Comparison of ENCODE assay signal across 16 cellular contexts in genomic region chr22:42791721-42792452, GRCh38.
DNase-seq lines count a peak whose midpoint lies in the region; ATAC-seq and TF ChIP-seq lines count a peak whose summit lies in the region.
"Had no signal": no experiment of that assay in that cellular context is flagged by ENCODE, and none has a peak within 500 bp of the region (broad histone marks: within the 10 kb centered on the region; RNA-seq: fewer than 3 reads in every experiment).

No MANE protein-coding gene starts in this region.

- no peak for TF ChIP-seq CTCF in heart right ventricle (IDR thresholded peaks at IDR 0.05)
- no peak for TF ChIP-seq CTCF in ovary (IDR thresholded peaks at IDR 0.05)

- no peak overlapping the region for H3K4me3 ChIP-seq in heart right ventricle
- no peak overlapping the region for H3K4me3 ChIP-seq in ovary
- no peak overlapping the region for H3K4me3 ChIP-seq in urinary bladder (ENCODE audit: low read depth, low read length)
- H3K4me3 ChIP-seq: thyroid gland had no signal

- ATAC-seq in heart right ventricle (peak; percentile 26 to 66 (median 46)), HG03378 (IDR thresholded peaks at IDR 0.05; ENCODE audit: unreplicated experiment) (no peak)
- ATAC-seq: natural killer cell had no signal

- no peak for TF ChIP-seq POLR2A in ovary (IDR thresholded peaks at IDR 0.05)

- DNase-seq in NCI-H2171 treated with DMSO at 0.1 percent for 48 hours (lab: John Stamatoyannopoulos, UW) (peak; percentile 49), NCI-H2171 (lab: John Stamatoyannopoulos, UW) (no peak), heart right ventricle (peak; percentile 44 to 61), ovary (peak in 4 of 5 donors; percentile 35 to 67 (median 50)), HUDEP-2 (lab: John Stamatoyannopoulos, UW; ENCODE audit: unreplicated experiment in 76 of 76) (no peak)
- no peak for DNase-seq in stimulated activated CD8-positive, alpha-beta memory T cell treated with anti-CD3 and anti-CD28 coated beads, Interleukin-4, amount 100 ng/mL, for 48 hours
- DNase-seq: activated CD4-positive, alpha-beta memory T cell treated with anti-CD3 and anti-CD28 coated beads, Interleukin-2, amount 10 ng/mL, durations not matched to agents 7 days and 5 days; CD4-positive, alpha-beta T cell; cortex of kidney; hippocampal formation; natural killer cell; NCI-H526 treated with DMSO at 0.1 percent for 48 hours; stimulated activated CD4-positive, alpha-beta T cell treated with anti-CD3 and anti-CD28 coated beads, Interleukin-2, amount 100 ng/mL, for 48 hours had no signal

- intact Hi-C loops in heart right ventricle (cut with DNase I) (loop anchor here in 2 of 10 donors (10.0 kb wide), 1 partner anchor 127 kb away; no protein-coding TSS in a partner anchor), ovary (cut with DNase I) (no loop called here)

- no peaks in the 10 kb centered on the region for H3K27me3 ChIP-seq in heart right ventricle
- H3K27me3 ChIP-seq in ovary = no peaks in the 10 kb centered on the region
- H3K27me3 ChIP-seq: thyroid gland had no signal

- H3K9me3 ChIP-seq in heart right ventricle (no peaks in the 10 kb centered on the region), ovary (no peaks in the 10 kb centered on the region)
- H3K9me3 ChIP-seq: thyroid gland had no signal

- 69 to 71% methylated on average over 20 of the region's 20 CpGs for whole genome bisulfite sequencing in heart right ventricle, 2 donors
- WGBS in ovary, 3 donors = 21 to 28% (median 23%) methylated on average over 19 to 20 of the region's 20 CpGs
- 48% methylated on average over 20 of the region's 20 CpGs for WGBS in urinary bladder

- H3K36me3 ChIP-seq in heart right ventricle = peaks cover 0 to 25% (median 0%) of the 10 kb centered on the region in 9 donors
- H3K36me3 ChIP-seq in ovary = no peaks in the 10 kb centered on the region
- H3K36me3 ChIP-seq in urinary bladder (ENCODE audit: insufficient read depth) = no peaks in the 10 kb centered on the region

- TF ChIP-seq EP300 in ovary (IDR thresholded peaks at IDR 0.05) = no peak

- H3K4me1 ChIP-seq in heart right ventricle (peaks cover 6 to 37% (median 18%) of the 10 kb centered on the region in 9 donors), ovary (ENCODE audit: insufficient read depth) (peaks cover 8% of the 10 kb centered on the region), urinary bladder (ENCODE audit: insufficient read depth) (no peaks in the 10 kb centered on the region)

- H3K27ac ChIP-seq in heart right ventricle (peak overlapping the region in 8 of 10 donors; percentile 5 to 73 (median 63)), ovary (no peak overlapping the region), urinary bladder (ENCODE audit: low read depth) (peak overlapping the region; percentile 84)

Comparison
In these comparisons a context has a peak if more than half of its experiments do, and no peak if none do; other contexts are left out.
1. DNase-seq: peak in NCI-H2171 treated with DMSO at 0.1 percent for 48 hours (single experiment), heart right ventricle (2 of 2) and ovary (4 of 5); none in NCI-H2171 (single experiment), stimulated activated CD8-positive, alpha-beta memory T cell treated with anti-CD3 and anti-CD28 coated beads, Interleukin-4, amount 100 ng/mL, for 48 hours (single experiment) and HUDEP-2 (0 of 76).
2. H3K27ac ChIP-seq: peak in heart right ventricle (8 of 10) and urinary bladder (single experiment); none in ovary (0 of 2).